Comparison of ENCODE assay signal across 30 cellular contexts in the genomic region with DNA sequence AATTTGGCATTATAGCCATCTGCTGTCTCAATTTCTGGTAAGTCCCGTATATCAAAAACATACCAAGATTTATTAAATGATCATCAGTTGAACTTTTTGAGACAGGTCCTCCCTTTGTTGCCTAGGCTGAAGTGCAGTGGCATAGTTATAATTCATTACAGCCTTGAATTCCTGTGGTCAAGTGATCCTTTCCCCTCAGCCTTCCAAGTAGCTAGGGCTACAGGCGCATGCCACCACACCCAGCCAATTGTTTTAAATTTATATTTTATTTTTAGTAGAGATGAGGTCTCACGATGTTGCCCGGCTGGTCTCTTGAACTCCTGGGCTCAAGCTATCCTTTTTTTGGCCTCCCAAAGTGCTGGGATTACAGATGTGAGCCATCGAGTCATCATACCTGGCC.
"Had no signal": no experiment of that assay in that cellular context is flagged by ENCODE, and none has a peak within 500 bp of the region (broad histone marks: within the 10 kb centered on the region; RNA-seq: fewer than 3 reads in every experiment).

No MANE protein-coding gene starts in this region.

- H3K4me3 ChIP-seq: adrenal gland, body of pancreas, breast epithelium had no signal

- DNase-seq: activated B cell treated with CpG ODN at 0.5 μM for 24 hours; activated CD4-positive, alpha-beta memory T cell treated with anti-CD3 and anti-CD28 coated beads for 36 hours; activated CD4-positive, alpha-beta T cell treated with anti-CD3 and anti-CD28 coated beads for 4 hours; activated CD4-positive, alpha-beta T cell treated with anti-CD3 and anti-CD28 coated beads, Interleukin-2, amount 10 ng/mL, durations not matched to agents 24 days and 14 days; activated CD4-positive, alpha-beta T cell treated with anti-CD3 and anti-CD28 coated beads, Interleukin-2, amount 50 U/mL, for 1 hour; activated CD4-positive, alpha-beta T cell treated with anti-CD3 and anti-CD28 coated beads, Interleukin-2, amount 50 U/mL, for 4 hours; activated CD4-positive, CD25-positive, alpha-beta regulatory T cell treated with anti-CD3 and anti-CD28 coated beads, Interleukin-2, amount 50 U/mL, for 72 hours; activated CD8-positive, alpha-beta memory T cell treated with anti-CD3 and anti-CD28 coated beads, Interleukin-2, amount 50 U/mL, for 4 hours; activated CD8-positive, alpha-beta T cell treated with anti-CD3 and anti-CD28 coated beads for 36 hours; activated effector memory CD4-positive, alpha-beta T cell treated with anti-CD3 and anti-CD28 coated beads, Interleukin-2, amount 50 U/mL, for 16 hours; activated gamma-delta T cell treated with Interleukin-2 at 50 U/mL for 16 hours; activated naive CD4-positive, alpha-beta T cell; activated naive CD4-positive, alpha-beta T cell treated with anti-CD3 and anti-CD28 coated beads for 36 hours; activated naive CD4-positive, alpha-beta T cell treated with anti-CD3 and anti-CD28 coated beads, Interleukin-2, amount 50 U/mL, for 16 hours; activated naive CD8-positive, alpha-beta T cell treated with anti-CD3 and anti-CD28 coated beads for 36 hours; activated T-cell treated with anti-CD3 and anti-CD28 coated beads for 4 hours; activated T-cell treated with anti-CD3 and anti-CD28 coated beads, Interleukin-2, amount 50 U/mL, for 1 hour; activated T-cell treated with anti-CD3 and anti-CD28 coated beads, Interleukin-2, amount 50 U/mL, for 4 hours; activated T-cell treated with anti-CD3 and anti-CD28 coated beads, Interleukin-2, amount 50 U/mL, for 72 hours; adrenal gland; amniotic stem cell; aorta; body of pancreas; brain microvascular endothelial cell; central memory CD4-positive, alpha-beta T cell; T-helper 1 cell; T-helper 2 cell; T-helper 9 cell had no signal

- H3K36me3 ChIP-seq: adrenal gland, brain microvascular endothelial cell, breast epithelium had no signal

- H3K9me3 ChIP-seq: adrenal gland, body of pancreas, breast epithelium had no signal

- H3K27ac ChIP-seq: adrenal gland, body of pancreas, brain microvascular endothelial cell, breast epithelium, VCaP had no signal

- H3K4me1 ChIP-seq: adrenal gland, body of pancreas, breast epithelium had no signal

- H3K27me3 ChIP-seq: adrenal gland, body of pancreas, brain microvascular endothelial cell, breast epithelium had no signal
